10 cellular contexts compared by ENCODE assay signal in the genomic region with DNA sequence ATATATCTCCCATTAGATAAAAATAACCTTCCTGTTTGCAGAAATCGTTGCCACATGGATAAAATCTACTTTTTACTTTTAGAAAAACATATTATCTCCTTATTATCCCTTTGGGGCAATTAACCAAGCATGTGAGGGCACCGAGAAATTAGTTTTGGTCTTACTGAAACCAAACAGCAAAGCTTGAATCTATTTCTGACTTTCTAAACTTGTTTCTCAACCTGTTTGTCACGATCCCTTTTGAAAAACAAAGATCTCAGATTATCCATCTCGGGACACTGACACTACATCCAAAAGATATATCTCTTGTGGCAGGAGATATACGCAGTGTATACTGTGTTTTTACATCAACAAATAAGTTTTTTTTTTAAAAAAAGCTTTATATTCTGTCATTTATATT. TPM values are rescaled to one million over a fixed set of nuclear protein-coding genes. Genes with fewer than 3 reads are reported as not detected.
DNase-seq lines count a peak whose midpoint lies in the region; ATAC-seq, FAIRE-seq and TF ChIP-seq lines count a peak whose summit lies in the region.
"Had no signal": no experiment of that assay in that cellular context is flagged by ENCODE, and none has a peak within 500 bp of the region (broad histone marks: within the 10 kb centered on the region; RNA-seq: fewer than 3 reads in every experiment).

No MANE protein-coding gene starts in this region.

- in situ Hi-C loops in HepG2 (cut with HindIII; ENCODE audit: extremely low pct_ligation_motif_present, low pct_unique_long_range_greater_than_20kb) = no loop called here

- H3K36me3 ChIP-seq in HepG2 (replicated peaks in 1 of 2; ENCODE audit: control insufficient read depth in 1 of 2, insufficient read depth in 2 of 2, low read length in 2 of 2) = no peaks in the 10 kb centered on the region
- H3K36me3 ChIP-seq: colonic mucosa had no signal

- H3K27ac ChIP-seq in right cardiac atrium (ENCODE audit: low read length) (no peak overlapping the region), HepG2 (ENCODE audit: extremely low read length, insufficient read depth, low read length) (no peak overlapping the region)

- H3K9ac ChIP-seq in HepG2 (ENCODE audit: insufficient read depth, low read depth, low read length) = peak overlapping the region; percentile 92

- CTCF ChIA-PET in HepG2 (lab: Yijun Ruan, JAX; ENCODE audit: low intra/inter-chr PET ratio, low total read pairs) = no interaction called here

- H3K79me2 ChIP-seq in HepG2 (ENCODE audit: insufficient read depth, low read length) = peaks cover 64% of the 10 kb centered on the region

- no TSS peak for BruUV-seq in HepG2 (replicated peaks; lab: Mats Ljungman, UMichigan)

- POLR2A ChIA-PET in HepG2 (lab: Yijun Ruan, JAX) = no interaction called here

- H2AFZ ChIP-seq in HepG2 (ENCODE audit: low read length) = no peak overlapping the region

- H3K4me1 ChIP-seq in right cardiac atrium (ENCODE audit: control insufficient read depth, insufficient read depth, low read length) (peaks cover 3% of the 10 kb centered on the region), HepG2 (ENCODE audit: insufficient read depth, low read length) (peaks cover 70% of the 10 kb centered on the region)

- peaks cover 6% of the 10 kb centered on the region for H3K9me3 Mint-ChIP-seq in activated naive CD8-positive, alpha-beta T cell treated with anti-CD3 and anti-CD28 coated beads for 36 hours

- TF ChIP-seq RAD21 in HepG2 (CRISPR knock-in tag; IDR thresholded peaks at IDR 0.05) = no peak

- H3K4me3 Mint-ChIP-seq in activated naive CD8-positive, alpha-beta T cell treated with anti-CD3 and anti-CD28 coated beads for 36 hours = peak overlapping the region; percentile 70

- TF ChIP-seq POLR2A in HepG2 (IDR thresholded peaks at IDR 0.05; ENCODE audit: insufficient read depth in 1 of 2, low read depth in 2 of 2, low read length in 2 of 2) = no peak

- no peak for TF ChIP-seq CTCF in HepG2 (CRISPR knock-in tag; IDR thresholded peaks at IDR 0.05)

- peaks cover 5% of the 10 kb centered on the region for H4K20me1 ChIP-seq in HepG2 (ENCODE audit: insufficient read depth, low read length)

- H3K27me3 Mint-ChIP-seq in activated naive CD8-positive, alpha-beta T cell treated with anti-CD3 and anti-CD28 coated beads for 36 hours = no peaks in the 10 kb centered on the region

- H3K9me3 ChIP-seq in right cardiac atrium (ENCODE audit: control insufficient read depth, low read length) = no peaks in the 10 kb centered on the region
- H3K9me3 ChIP-seq in HepG2 (ENCODE audit: low read length) = no peaks in the 10 kb centered on the region
- H3K9me3 ChIP-seq: colonic mucosa had no signal

- TF ChIP-seq EP300 in HepG2 (IDR thresholded peaks at IDR 0.05; ENCODE audit: low read depth in 2 of 2, low read length in 2 of 2) (no peak), HepG2 (CRISPR knock-in tag; IDR thresholded peaks at IDR 0.05; ENCODE audit: borderline replicate concordance) (no peak)

- peak overlapping the region; percentile 94 for H3K4me3 ChIP-seq in right cardiac atrium (ENCODE audit: low read length)
- H3K4me3 ChIP-seq in HepG2 (replicated peaks in 1 of 3; ENCODE audit: insufficient read depth in 1 of 3, low read depth in 2 of 3, low read length in 3 of 3) = peak overlapping the region; percentile 94 to 100 (median 96); a peak in 5 of 6 replicates

- DNase-seq in right cardiac atrium = no peak
- no peak for DNase-seq in cardiac septum (ENCODE audit: low spot score)
- no peak for DNase-seq in activated naive CD8-positive, alpha-beta T cell treated with anti-CD3 and anti-CD28 coated beads for 36 hours
- DNase-seq in HepG2 (ENCODE audit: low spot score) = no peak
- no peak for DNase-seq in AG08396 (ENCODE audit: low spot score)
- DNase-seq in GM19240 (ENCODE audit: insufficient read length, low spot score) = no peak
- DNase-seq in activated effector memory CD4-positive, alpha-beta T cell treated with Interleukin-2 at 50 U/mL for 16 hours = no peak
- no peak for DNase-seq in NCI-H2029 treated with DMSO at 0.1 percent for 48 hours (lab: John Stamatoyannopoulos, UW)
- DNase-seq: colonic mucosa, DMS53 had no signal

- no peak for ATAC-seq in right cardiac atrium
- ATAC-seq in HepG2 = no peak

- H3K27me3 ChIP-seq in right cardiac atrium (ENCODE audit: control insufficient read depth, insufficient read depth) (no peaks in the 10 kb centered on the region), HepG2 (ENCODE audit: control insufficient read depth in 1 of 2, insufficient read depth in 2 of 2, low read length in 2 of 2) (no peaks in the 10 kb centered on the region; a peak in 1 of 5 replicates)
- H3K27me3 ChIP-seq: colonic mucosa had no signal

- peaks cover 41% of the 10 kb centered on the region for H3K4me1 Mint-ChIP-seq in activated naive CD8-positive, alpha-beta T cell treated with anti-CD3 and anti-CD28 coated beads for 36 hours

- intact Hi-C loops in right cardiac atrium (cut with DNase I) = no loop called here
- intact Hi-C loops in cardiac septum (cut with DNase I) = loop anchor here (5.0 kb wide), 1 partner anchor 595 kb away; a partner anchor contains a TSS
- intact Hi-C loops in HepG2 (cut with micrococcal nuclease; ENCODE audit: unreplicated experiment) = loop anchor here (5.0 kb wide), 1 partner anchor 65 kb away; no protein-coding TSS in a partner anchor

- FAIRE-seq in HepG2 (lab: Jason Lieb, UNC) = no peak

- WGBS in right cardiac atrium = 51% methylated on average over 5 of the region's 5 CpGs
- WGBS in HepG2 (ENCODE audit: low lambda C conversion rate) = 59% methylated on average over 5 of the region's 5 CpGs

- peaks cover 30% of the 10 kb centered on the region for H3K36me3 Mint-ChIP-seq in activated naive CD8-positive, alpha-beta T cell treated with anti-CD3 and anti-CD28 coated beads for 36 hours

- peak overlapping the region; percentile 85 for H3K4me2 ChIP-seq in HepG2 (ENCODE audit: low read depth, low read length)

- peak overlapping the region; percentile 79 for H3K27ac Mint-ChIP-seq in activated naive CD8-positive, alpha-beta T cell treated with anti-CD3 and anti-CD28 coated beads for 36 hours

TF ChIP-seq in HepG2, 621 proteins besides CTCF, POLR2A, EP300 and RAD21 (continues in another document):
- TF ChIP-seq ZNF501 (CRISPR knock-in tag; IDR thresholded peaks at IDR 0.05) = no peak
- no peak for TF ChIP-seq KDM1A (CRISPR knock-in tag; IDR thresholded peaks at IDR 0.05)
- TF ChIP-seq, protein P1, sequence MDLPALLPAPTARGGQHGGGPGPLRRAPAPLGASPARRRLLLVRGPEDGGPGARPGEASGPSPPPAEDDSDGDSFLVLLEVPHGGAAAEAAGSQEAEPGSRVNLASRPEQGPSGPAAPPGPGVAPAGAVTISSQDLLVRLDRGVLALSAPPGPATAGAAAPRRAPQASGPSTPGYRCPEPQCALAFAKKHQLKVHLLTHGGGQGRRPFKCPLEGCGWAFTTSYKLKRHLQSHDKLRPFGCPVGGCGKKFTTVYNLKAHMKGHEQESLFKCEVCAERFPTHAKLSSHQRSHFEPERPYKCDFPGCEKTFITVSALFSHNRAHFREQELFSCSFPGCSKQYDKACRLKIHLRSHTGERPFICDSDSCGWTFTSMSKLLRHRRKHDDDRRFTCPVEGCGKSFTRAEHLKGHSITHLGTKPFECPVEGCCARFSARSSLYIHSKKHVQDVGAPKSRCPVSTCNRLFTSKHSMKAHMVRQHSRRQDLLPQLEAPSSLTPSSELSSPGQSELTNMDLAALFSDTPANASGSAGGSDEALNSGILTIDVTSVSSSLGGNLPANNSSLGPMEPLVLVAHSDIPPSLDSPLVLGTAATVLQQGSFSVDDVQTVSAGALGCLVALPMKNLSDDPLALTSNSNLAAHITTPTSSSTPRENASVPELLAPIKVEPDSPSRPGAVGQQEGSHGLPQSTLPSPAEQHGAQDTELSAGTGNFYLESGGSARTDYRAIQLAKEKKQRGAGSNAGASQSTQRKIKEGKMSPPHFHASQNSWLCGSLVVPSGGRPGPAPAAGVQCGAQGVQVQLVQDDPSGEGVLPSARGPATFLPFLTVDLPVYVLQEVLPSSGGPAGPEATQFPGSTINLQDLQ (CRISPR knock-in tag; IDR thresholded peaks at IDR 0.05) = no peak

RNA-seq across cellular contexts. Expression of a gene that starts 2.3 kb away (rescaled TPM):
- total RNA-seq in right cardiac atrium (10 to 100 TPM; 11.8 to 17.0 (median 14.9) TPM), cardiac septum (14.6 TPM), HepG2 (2016; rRNA removed; fragmentation: Illumina TruSeq; extraction: Trizol) (19.4 and 21.3 TPM in 2 replicates)
- polyA plus RNA-seq in right cardiac atrium (8.4 TPM), HepG2 (2011; rRNA removed) (10.4 and 12.0 TPM in 2 replicates)
- total RNA-seq in activated naive CD8-positive, alpha-beta T cell treated with anti-CD3 and anti-CD28 coated beads for 36 hours = 10 to 100 TPM; 18.0 to 18.3 TPM
- 8.5 and 9.6 TPM in 2 replicates for total RNA-seq in HepG2 (2016; cell fraction: cytosol; rRNA removed; fragmentation: Illumina TruSeq; extraction: Trizol; ENCODE audit: low read depth)
- 18.9 and 21.1 TPM in 2 replicates for total RNA-seq in HepG2 (2016; cell fraction: insoluble cytoplasmic fraction; rRNA removed; fragmentation: Illumina TruSeq; extraction: Trizol)
- total RNA-seq in HepG2 (2016; cell fraction: membrane; rRNA removed; fragmentation: Illumina TruSeq; extraction: Trizol) = 5.5 and 6.8 TPM in 2 replicates
- total RNA-seq in HepG2 (2016; cell fraction: nucleus; rRNA removed; fragmentation: Illumina TruSeq; extraction: Trizol) = 33.9 and 41.9 TPM in 2 replicates
- 5.1 and 6.7 TPM in 2 replicates for polyA plus RNA-seq in HepG2 (2011; cell fraction: cytosol; rRNA removed)
- 12.3 and 18.3 TPM in 2 replicates for polyA plus RNA-seq in HepG2 (2011; cell fraction: nucleus; rRNA removed)
- polyA plus RNA-seq in HepG2 (2012) = 11.4 and 12.9 TPM in 2 replicates
- 1.2 TPM in 2 replicates for polyA plus RNA-seq in HepG2 (2016; cell fraction: cytosol; fragmentation: Illumina TruSeq; extraction: Trizol; ENCODE audit: low read depth)
- polyA plus RNA-seq in HepG2 (2016; cell fraction: insoluble cytoplasmic fraction; fragmentation: Illumina TruSeq; extraction: Trizol; ENCODE audit: low read depth) = 12.1 and 13.2 TPM in 2 replicates
- polyA plus RNA-seq in HepG2 (2016; cell fraction: membrane; fragmentation: Illumina TruSeq; extraction: Trizol; ENCODE audit: low read depth) = 2.0 and 3.0 TPM in 2 replicates
- 21.4 and 24.7 TPM in 2 replicates for polyA plus RNA-seq in HepG2 (2016; cell fraction: nucleus; fragmentation: Illumina TruSeq; extraction: Trizol; ENCODE audit: insufficient read depth, low read depth)
- 6.9 and 11.9 TPM in 2 replicates for polyA minus RNA-seq in HepG2 (2011; rRNA and poly(A)+ RNA removed; ENCODE audit: low replicate concordance)
- 9.5 and 12.2 TPM in 2 replicates for polyA minus RNA-seq in HepG2 (2011; cell fraction: cytosol; rRNA and poly(A)+ RNA removed)
- polyA minus RNA-seq in HepG2 (2011; cell fraction: nucleus; rRNA and poly(A)+ RNA removed) = 130 and 161 TPM in 2 replicates

Comparison
In these comparisons a context has a peak if more than half of its experiments do, and no peak if none do; other contexts are left out.
1. intact Hi-C loops: an anchor here in cardiac septum (5.0 kb wide) and HepG2 (5.0 kb wide); none called in right cardiac atrium.